Comparison of ENCODE assay signal across 20 cellular contexts in the genomic region with DNA sequence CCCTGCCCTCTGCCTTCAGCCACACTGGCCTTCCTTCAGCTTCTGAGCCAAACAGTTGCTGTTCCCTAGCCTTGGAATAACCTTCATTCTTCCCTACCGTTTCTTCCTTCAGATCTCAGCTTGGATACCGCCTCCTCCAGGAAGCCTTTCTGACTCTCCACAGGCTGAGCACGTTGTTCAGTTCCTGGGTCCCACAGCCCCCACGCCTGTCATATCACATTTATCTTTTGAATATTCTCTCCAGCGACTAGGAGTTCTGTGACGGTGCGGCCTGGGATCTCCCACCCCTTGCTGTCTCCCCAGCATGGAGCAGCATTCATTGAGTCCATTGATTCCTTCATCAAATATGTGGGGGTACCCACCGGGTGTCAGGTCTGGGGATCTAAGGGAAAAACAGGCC. TPM values are rescaled to one million over a fixed set of nuclear protein-coding genes. Genes with fewer than 3 reads are reported as not detected.
DNase-seq lines count a peak whose midpoint lies in the region; FAIRE-seq and TF ChIP-seq lines count a peak whose summit lies in the region.
"Had no signal": no experiment of that assay in that cellular context is flagged by ENCODE, and none has a peak within 500 bp of the region (broad histone marks: within the 10 kb centered on the region; RNA-seq: fewer than 3 reads in every experiment).

No MANE protein-coding gene starts in this region.

- H3K4me1 ChIP-seq in HUES48 (ENCODE audit: control insufficient read depth, insufficient read depth, low read length), result peaks cover 43% of the 10 kb centered on the region
- H3K4me1 ChIP-seq in astrocyte (ENCODE audit: insufficient read depth, low read length), result peaks cover 29% of the 10 kb centered on the region
- peaks cover 0 to 2% of the 10 kb centered on the region in 2 donors for H3K4me1 ChIP-seq in kidney (ENCODE audit: control insufficient read depth in 1 of 2, insufficient read depth in 1 of 2, low read depth in 1 of 2, low read length in 2 of 2)
- peaks cover 0 to 72% (median 17%) of the 10 kb centered on the region in 4 donors for H3K4me1 ChIP-seq in tibial nerve

- TF ChIP-seq CTCF in astrocyte (IDR thresholded peaks at IDR 0.05; ENCODE audit: insufficient read depth, low read depth, low read length) (no peak), kidney (IDR thresholded peaks at IDR 0.05; ENCODE audit: borderline replicate concordance, extremely low read depth, insufficient read depth) (no peak), tibial nerve (IDR thresholded peaks at IDR 0.05) (no peak)

- peak overlapping the region; percentile 19 for H3K27ac Mint-ChIP-seq in astrocyte (ENCODE audit: unreplicated experiment)
- H3K27ac Mint-ChIP-seq: CD8-positive, alpha-beta T cell; stimulated activated naive CD8-positive, alpha-beta T cell treated with anti-CD3 and anti-CD28 coated beads, Interleukin-15, Interleukin-2, amounts not matched to agents 100 ng/mL and 50 ng/mL, for 24 hours had no signal

- no peak for DNase-seq in astrocyte (ENCODE audit: low read depth)
- DNase-seq in kidney, result peak; percentile 19
- DNase-seq in tibial nerve (ENCODE audit: low spot score in 2 of 2), result no peak
- DNase-seq in NCI-H1092 treated with DMSO at 0.1 percent for 48 hours (lab: John Stamatoyannopoulos, UW), result no peak
- DNase-seq in MG63, result no peak
- no peak for DNase-seq in NK-92 treated with Interleukin-12 subunit alpha and Interleukin-12 subunit beta, amount 100 ng/mL, for 24 hours (lab: John Stamatoyannopoulos, UW)
- DNase-seq: AML-193; anterior cingulate cortex; CD8-positive, alpha-beta T cell; naive thymus-derived CD8-positive, alpha-beta T cell; NCI-H2171; Right ventricle myocardium superior had no signal

- H3K4me3 ChIP-seq in HUES48 (ENCODE audit: low read depth, low read length) (peak overlapping the region; percentile 24; the same call in 1 of the 2 replicates), astrocyte (ENCODE audit: insufficient read depth, low read depth, low read length) (no peak overlapping the region), kidney (ENCODE audit: low read length in 2 of 2) (no peak overlapping the region), tibial nerve (no peak overlapping the region), MG63 (no peak overlapping the region)
- H3K4me3 ChIP-seq: heart left ventricle had no signal

- no peaks in the 10 kb centered on the region for H3K27me3 Mint-ChIP-seq in astrocyte (ENCODE audit: low read depth, unreplicated experiment)
- H3K27me3 Mint-ChIP-seq: stimulated activated naive CD8-positive, alpha-beta T cell treated with anti-CD3 and anti-CD28 coated beads, Interleukin-15, Interleukin-2, amounts not matched to agents 100 ng/mL and 50 ng/mL, for 24 hours had no signal

- FAIRE-seq in astrocyte (lab: Jason Lieb, UNC) (no peak), kidney (lab: Jason Lieb, UNC) (no peak)

- H4K20me1 ChIP-seq in astrocyte (ENCODE audit: insufficient read depth, low read length), result no peaks in the 10 kb centered on the region

- H3K36me3 Mint-ChIP-seq in astrocyte (ENCODE audit: low read depth, unreplicated experiment), result peaks cover 5% of the 10 kb centered on the region
- H3K36me3 Mint-ChIP-seq: activated naive CD4-positive, alpha-beta T cell treated with anti-CD3 and anti-CD28 coated beads, Interleukin-2, amount 50 U/mL, for 72 hours; CD8-positive, alpha-beta T cell; naive thymus-derived CD8-positive, alpha-beta T cell had no signal

- H3K27ac ChIP-seq in HUES48 (ENCODE audit: low read depth, low read length), result peak overlapping the region; percentile 93
- H3K27ac ChIP-seq in astrocyte (ENCODE audit: low read depth, low read length), result no peak overlapping the region
- H3K27ac ChIP-seq in kidney (ENCODE audit: low read depth in 2 of 2, low read length in 2 of 2), result no peak overlapping the region
- peak overlapping the region; percentile 35 to 96 (median 76) for H3K27ac ChIP-seq in tibial nerve
- H3K27ac ChIP-seq: heart left ventricle, KMS-11, VCaP had no signal

- H3K36me3 ChIP-seq in HUES48 (ENCODE audit: control insufficient read depth, insufficient read depth, low read length) (no peaks in the 10 kb centered on the region), astrocyte (ENCODE audit: insufficient read depth, low read length) (no peaks in the 10 kb centered on the region), kidney (ENCODE audit: control insufficient read depth in 1 of 2, insufficient read depth in 2 of 2, low read length in 2 of 2) (no peaks in the 10 kb centered on the region), tibial nerve (no peaks in the 10 kb centered on the region), MG63 (no peaks in the 10 kb centered on the region)
- H3K36me3 ChIP-seq: heart left ventricle had no signal

- no peak overlapping the region for H3K4me2 ChIP-seq in astrocyte (ENCODE audit: low read length)
- H3K4me2 ChIP-seq: KMS-11 had no signal

- H3K9ac ChIP-seq in HUES48 (ENCODE audit: low read depth, low read length) (peak overlapping the region; percentile 11; the same call in 1 of the 2 replicates), astrocyte (ENCODE audit: low read length) (no peak overlapping the region), kidney (ENCODE audit: low read length in 2 of 2) (no peak overlapping the region)
- H3K9ac ChIP-seq: KMS-11 had no signal

- no peaks in the 10 kb centered on the region for H3K79me2 ChIP-seq in astrocyte (ENCODE audit: insufficient read depth, low read length)

- no peaks in the 10 kb centered on the region for H3K9me3 Mint-ChIP-seq in astrocyte (ENCODE audit: unreplicated experiment)
- H3K9me3 Mint-ChIP-seq: activated naive CD4-positive, alpha-beta T cell treated with anti-CD3 and anti-CD28 coated beads, Interleukin-2, amount 50 U/mL, for 72 hours; CD8-positive, alpha-beta T cell; stimulated activated naive CD8-positive, alpha-beta T cell treated with anti-CD3 and anti-CD28 coated beads, Interleukin-15, Interleukin-2, amounts not matched to agents 100 ng/mL and 50 ng/mL, for 24 hours had no signal

- TF ChIP-seq EP300 in tibial nerve (IDR thresholded peaks at IDR 0.05), result no peak

- no peak for TF ChIP-seq POLR2A in tibial nerve (IDR thresholded peaks at IDR 0.05)

- peaks cover 31% of the 10 kb centered on the region for H3K4me1 Mint-ChIP-seq in astrocyte (ENCODE audit: low read depth, unreplicated experiment)

- H3K27me3 ChIP-seq in HUES48 (ENCODE audit: control insufficient read depth, insufficient read depth, low read length), result no peaks in the 10 kb centered on the region
- H3K27me3 ChIP-seq in astrocyte (ENCODE audit: insufficient read depth, low read length), result no peaks in the 10 kb centered on the region
- H3K27me3 ChIP-seq in tibial nerve, result no peaks in the 10 kb centered on the region
- no peaks in the 10 kb centered on the region for H3K27me3 ChIP-seq in MG63
- H3K27me3 ChIP-seq: heart left ventricle had no signal

- intact Hi-C loops in kidney (cut with DNase I), result no loop called here

- no peaks in the 10 kb centered on the region for H3K9me3 ChIP-seq in HUES48 (ENCODE audit: control insufficient read depth, insufficient read depth, low read length)
- no peaks in the 10 kb centered on the region for H3K9me3 ChIP-seq in astrocyte (ENCODE audit: insufficient read depth, low read depth, low read length)
- no peaks in the 10 kb centered on the region for H3K9me3 ChIP-seq in kidney (ENCODE audit: control insufficient read depth in 1 of 2, low read length in 2 of 2)
- no peaks in the 10 kb centered on the region for H3K9me3 ChIP-seq in tibial nerve
- no peaks in the 10 kb centered on the region for H3K9me3 ChIP-seq in MG63
- H3K9me3 ChIP-seq: heart left ventricle had no signal

- no peak overlapping the region for H3K4me3 Mint-ChIP-seq in astrocyte (ENCODE audit: unreplicated experiment)
- H3K4me3 Mint-ChIP-seq: CD8-positive, alpha-beta T cell; naive thymus-derived CD8-positive, alpha-beta T cell; stimulated activated naive CD8-positive, alpha-beta T cell treated with anti-CD3 and anti-CD28 coated beads, Interleukin-15, Interleukin-2, amounts not matched to agents 100 ng/mL and 50 ng/mL, for 24 hours had no signal

- 74 to 78% methylated on average over 8 of the region's 8 CpGs for WGBS in tibial nerve, 2 donors

- H2AFZ ChIP-seq in astrocyte (ENCODE audit: low read depth, low read length), result no peak overlapping the region

RNA-seq across cellular contexts. Expression of gene EPHA2, which starts 39.2 kb away (rescaled TPM):
- total RNA-seq in astrocyte, result 117 and 140 TPM in 2 replicates
- 34.2 TPM for total RNA-seq in kidney
- 5.5 TPM for polyA plus RNA-seq in kidney (ENCODE audit: insufficient read depth, low read depth, low replicate concordance)
- total RNA-seq in tibial nerve, result 10 to 100 TPM; 30.0 to 66.9 (median 35.9) TPM
- 68.4 and 80.5 TPM in 2 replicates for total RNA-seq in MG63 (2014; rRNA removed; shearing (Covaris generic); ENCODE audit: low replicate concordance)
- total RNA-seq: CD8-positive, alpha-beta T cell; naive thymus-derived CD8-positive, alpha-beta T cell had no signal
- polyA plus RNA-seq: naive thymus-derived CD8-positive, alpha-beta T cell had no signal

RNA-seq across cellular contexts. Expression of gene FAM131C, which starts 43.2 kb away (rescaled TPM):
- total RNA-seq in astrocyte (0.11 and 0.38 TPM in 2 replicates), kidney (5.0 TPM), tibial nerve (not detected)
- 12.0 TPM for polyA plus RNA-seq in kidney (ENCODE audit: insufficient read depth, low read depth, low replicate concordance)
- 0.15 and 2.1 TPM in 2 replicates for total RNA-seq in MG63 (2014; rRNA removed; shearing (Covaris generic); ENCODE audit: low replicate concordance)
- total RNA-seq: CD8-positive, alpha-beta T cell; dermis microvascular lymphatic vessel endothelial cell; naive thymus-derived CD8-positive, alpha-beta T cell; sciatic nerve had no signal
- polyA plus RNA-seq: naive thymus-derived CD8-positive, alpha-beta T cell had no signal

Comparison
In these comparisons a context has a peak if more than half of its experiments do, and no peak if none do; other contexts are left out.
1. H3K27ac ChIP-seq: peak in HUES48 (single experiment) and tibial nerve (4 of 4); none in astrocyte (single experiment) and kidney (0 of 2).